In genomic region chr5:143050183-143050582, GRCh38 we compare ENCODE assay signal across 16 cellular contexts.
DNase-seq lines count a peak whose midpoint lies in the region; ATAC-seq, FAIRE-seq and TF ChIP-seq lines count a peak whose summit lies in the region.
"Had no signal": no experiment of that assay in that cellular context is flagged by ENCODE, and none has a peak within 500 bp of the region (broad histone marks: within the 10 kb centered on the region; RNA-seq: fewer than 3 reads in every experiment).

No MANE protein-coding gene starts in this region.

- H3K4me2 ChIP-seq in mesendoderm (ENCODE audit: low read length), result no peak overlapping the region

- H3K23ac ChIP-seq in mesendoderm (ENCODE audit: low read length), result no peak overlapping the region

- CTCF ChIA-PET in activated CD4-positive, alpha-beta T cell treated with anti-CD3 and anti-CD28 coated beads for 36 hours (lab: Charles Lee), result interaction anchor here (0.9 to 1.5 kb wide), 3 partner anchors 11 to 47 kb away, joined by 3 to 4 read pairs (median 3); no protein-coding TSS in a partner anchor

- H3K27me3 ChIP-seq in mesendoderm (ENCODE audit: insufficient read depth, low read length, poor library complexity), result no peaks in the 10 kb centered on the region

- no peak overlapping the region for H3K27ac ChIP-seq in mesendoderm (ENCODE audit: low read depth, low read length)
- H3K27ac ChIP-seq: 22Rv1, RWPE1 had no signal

- no peak overlapping the region for H3K9ac ChIP-seq in mesendoderm (ENCODE audit: low read length)

- H3K9me3 Mint-ChIP-seq in activated CD4-positive, alpha-beta T cell treated with anti-CD3 and anti-CD28 coated beads for 36 hours (ENCODE audit: low read depth), result no peaks in the 10 kb centered on the region
- no peaks in the 10 kb centered on the region for H3K9me3 Mint-ChIP-seq in activated naive CD8-positive, alpha-beta T cell treated with anti-CD3 and anti-CD28 coated beads for 36 hours
- no peaks in the 10 kb centered on the region for H3K9me3 Mint-ChIP-seq in naive thymus-derived CD8-positive, alpha-beta T cell
- H3K9me3 Mint-ChIP-seq: IgD-negative memory B cell had no signal

- H3K56ac ChIP-seq in mesendoderm (ENCODE audit: low read length), result no peak overlapping the region

- H2BK15ac ChIP-seq in mesendoderm (replicated peaks; ENCODE audit: low read depth), result no peak overlapping the region

- DNase-seq in activated CD4-positive, alpha-beta T cell treated with anti-CD3 and anti-CD28 coated beads for 36 hours, result no peak
- no peak for DNase-seq in activated CD4-positive, alpha-beta T cell treated with anti-CD3 and anti-CD28 coated beads, Interleukin-2, amount 50 U/mL, for 1 hour
- no peak for DNase-seq in GM12891 (ENCODE audit: insufficient read length, low spot score)
- no peak for DNase-seq in activated naive CD8-positive, alpha-beta T cell treated with anti-CD3 and anti-CD28 coated beads for 36 hours
- no peak for DNase-seq in mesendoderm
- no peak for DNase-seq in mucosa of gallbladder (ENCODE audit: low spot score)
- no peak for DNase-seq in naive thymus-derived CD8-positive, alpha-beta T cell
- DNase-seq in cerebellar cortex (ENCODE audit: low spot score), result no peak
- DNase-seq: GF-D8, H7, NCI-H146, NCI-H2081 treated with DMSO at 0.1 percent for 48 hours, NCI-H526 treated with DMSO at 0.1 percent for 48 hours had no signal

- H2BK5ac ChIP-seq in mesendoderm (ENCODE audit: low read length), result no peak overlapping the region

- no peak overlapping the region for H3K27ac Mint-ChIP-seq in activated CD4-positive, alpha-beta T cell treated with anti-CD3 and anti-CD28 coated beads for 36 hours
- H3K27ac Mint-ChIP-seq in activated naive CD8-positive, alpha-beta T cell treated with anti-CD3 and anti-CD28 coated beads for 36 hours, result peak overlapping the region; percentile 1
- H3K27ac Mint-ChIP-seq in naive thymus-derived CD8-positive, alpha-beta T cell, result peak overlapping the region in 2 of 10 donors; percentile 31 to 38
- H3K27ac Mint-ChIP-seq: IgD-negative memory B cell had no signal

- no peak overlapping the region for H3K4ac ChIP-seq in mesendoderm (ENCODE audit: low read depth, low read length)

- peak; percentile 47 for FAIRE-seq in GM12891 (lab: Jason Lieb, UNC)

- TF ChIP-seq POLR2A in GM12891 (IDR thresholded peaks at IDR 0.05; ENCODE audit: low read depth, low read length), result no peak

- no peaks in the 10 kb centered on the region for H3K79me2 ChIP-seq in mesendoderm (ENCODE audit: control insufficient read depth, insufficient read depth, low read length)

- no peak overlapping the region for H4K5ac ChIP-seq in mesendoderm (ENCODE audit: low read length)

- no peak overlapping the region for H3K4me3 ChIP-seq in mesendoderm (ENCODE audit: low read length)

- H3K4me3 Mint-ChIP-seq in activated CD4-positive, alpha-beta T cell treated with anti-CD3 and anti-CD28 coated beads for 36 hours, result no peak overlapping the region
- no peak overlapping the region for H3K4me3 Mint-ChIP-seq in activated naive CD8-positive, alpha-beta T cell treated with anti-CD3 and anti-CD28 coated beads for 36 hours
- no peak overlapping the region for H3K4me3 Mint-ChIP-seq in naive thymus-derived CD8-positive, alpha-beta T cell
- H3K4me3 Mint-ChIP-seq: IgD-negative memory B cell had no signal

- peaks cover 44% of the 10 kb centered on the region for H3K4me1 Mint-ChIP-seq in activated CD4-positive, alpha-beta T cell treated with anti-CD3 and anti-CD28 coated beads for 36 hours
- peaks cover 58% of the 10 kb centered on the region for H3K4me1 Mint-ChIP-seq in activated naive CD8-positive, alpha-beta T cell treated with anti-CD3 and anti-CD28 coated beads for 36 hours
- H3K4me1 Mint-ChIP-seq in naive thymus-derived CD8-positive, alpha-beta T cell, result peaks cover 5 to 34% (median 14%) of the 10 kb centered on the region in 4 donors

- POLR2A ChIA-PET in activated CD4-positive, alpha-beta T cell treated with anti-CD3 and anti-CD28 coated beads for 36 hours (lab: Charles Lee), result interaction anchor here (0.6 to 0.7 kb wide), 2 partner anchors 96 to 132 kb away, joined by 5 to 6 read pairs; no protein-coding TSS in a partner anchor
- POLR2A ChIA-PET in naive thymus-derived CD8-positive, alpha-beta T cell (lab: Charles Lee), result no interaction called here

- H4K8ac ChIP-seq in mesendoderm (ENCODE audit: low read depth, low read length), result no peak overlapping the region

- peak overlapping the region; percentile 18 for H2BK120ac ChIP-seq in mesendoderm (ENCODE audit: low read depth, low read length)

- no peaks in the 10 kb centered on the region for H3K27me3 Mint-ChIP-seq in activated CD4-positive, alpha-beta T cell treated with anti-CD3 and anti-CD28 coated beads for 36 hours
- no peaks in the 10 kb centered on the region for H3K27me3 Mint-ChIP-seq in activated naive CD8-positive, alpha-beta T cell treated with anti-CD3 and anti-CD28 coated beads for 36 hours
- no peaks in the 10 kb centered on the region for H3K27me3 Mint-ChIP-seq in naive thymus-derived CD8-positive, alpha-beta T cell
- H3K27me3 Mint-ChIP-seq: IgD-negative memory B cell had no signal

- ATAC-seq in activated CD4-positive, alpha-beta T cell treated with anti-CD3 and anti-CD28 coated beads for 36 hours, result peak; percentile 21
- ATAC-seq in naive thymus-derived CD8-positive, alpha-beta T cell, result no peak

- WGBS in mesendoderm (ENCODE audit: extremely low coverage, insufficient coverage, low lambda C conversion rate), result no CpG with 5 or more reads among the region's 4 CpGs

- peaks cover 10% of the 10 kb centered on the region for H3K36me3 Mint-ChIP-seq in activated CD4-positive, alpha-beta T cell treated with anti-CD3 and anti-CD28 coated beads for 36 hours (ENCODE audit: low read depth)
- H3K36me3 Mint-ChIP-seq in activated naive CD8-positive, alpha-beta T cell treated with anti-CD3 and anti-CD28 coated beads for 36 hours, result peaks cover 37% of the 10 kb centered on the region
- peaks cover 4 to 52% (median 39%) of the 10 kb centered on the region in 3 donors for H3K36me3 Mint-ChIP-seq in naive thymus-derived CD8-positive, alpha-beta T cell

- H2AK5ac ChIP-seq in mesendoderm (ENCODE audit: low read length), result no peak overlapping the region

- intact Hi-C loops in activated CD4-positive, alpha-beta T cell treated with anti-CD3 and anti-CD28 coated beads for 36 hours (cut with DNase I, micrococcal nuclease), result no loop called here

- H3K4me1 ChIP-seq in mesendoderm (ENCODE audit: control insufficient read depth, low read depth, low read length), result no peaks in the 10 kb centered on the region

- no peaks in the 10 kb centered on the region for H3K36me3 ChIP-seq in mesendoderm (ENCODE audit: control insufficient read depth, insufficient read depth, low read length)

- H3K18ac ChIP-seq in mesendoderm (ENCODE audit: low read length), result no peak overlapping the region

- H3K79me1 ChIP-seq in mesendoderm (ENCODE audit: low read length), result no peaks in the 10 kb centered on the region

TF ChIP-seq in GM12891, 5 proteins besides CTCF, POLR2A, EP300 and RAD21:
- TF ChIP-seq TAF1 (IDR thresholded peaks at IDR 0.05; ENCODE audit: low read depth, low read length) (no peak), SPI1 (IDR thresholded peaks at IDR 0.05; ENCODE audit: low read depth, low read length) (no peak), PAX5 (IDR thresholded peaks at IDR 0.05; ENCODE audit: insufficient read depth, low read length, severe bottlenecking) (no peak), POLR2AphosphoS5 (IDR thresholded peaks at IDR 0.05; ENCODE audit: low read depth, low read length) (no peak), POU2F2 (IDR thresholded peaks at IDR 0.05; ENCODE audit: low read depth, low read length) (no peak)
